Comparison of ENCODE assay signal across 1 cellular context in genomic region chr17:43531082-43531378, GRCh38.
TF ChIP-seq lines count a peak whose summit lies in the region.

No MANE protein-coding gene starts in this region.

TF ChIP-seq in HepG2, 621 proteins besides CTCF, POLR2A, EP300 and RAD21 (continued from another document):
- TF ChIP-seq HNF1B (CRISPR knock-in tag; IDR thresholded peaks at IDR 0.05), result peak; percentile 2; the same call in 1 of the 2 replicates
- 0 out of 2 replicates have a peak, but pooled peaks have one; percentile 2 for TF ChIP-seq ZNF24 (IDR thresholded peaks at IDR 0.05)
- TF ChIP-seq FOXO1 (CRISPR knock-in tag; IDR thresholded peaks at IDR 0.05), result no peak
- no peak for TF ChIP-seq ZNF382 (CRISPR knock-in tag; IDR thresholded peaks at IDR 0.05; ENCODE audit: borderline replicate concordance)
- no peak for TF ChIP-seq MAFG (CRISPR knock-in tag; IDR thresholded peaks at IDR 0.05)
- no peak for TF ChIP-seq HOXD1 (CRISPR knock-in tag; IDR thresholded peaks at IDR 0.05)
- no peak for TF ChIP-seq ZFP82 (CRISPR knock-in tag; IDR thresholded peaks at IDR 0.05; ENCODE audit: borderline replicate concordance)
- no peak; the same call in 1 of the 2 replicates for TF ChIP-seq ZNF747 (CRISPR knock-in tag; IDR thresholded peaks at IDR 0.05; ENCODE audit: borderline replicate concordance)
- no peak for TF ChIP-seq ZFP36 (IDR thresholded peaks at IDR 0.05; ENCODE audit: borderline replicate concordance, low read depth, low read length, partially characterized antibody)
- TF ChIP-seq NBN (conservative IDR thresholded peaks at IDR 0.05), result no peak
- no peak for TF ChIP-seq TIGD3 (CRISPR knock-in tag; IDR thresholded peaks at IDR 0.05; ENCODE audit: borderline replicate concordance)
- TF ChIP-seq HOXA5 (CRISPR knock-in tag; IDR thresholded peaks at IDR 0.05), result no peak
- no peak for TF ChIP-seq CERS6 (CRISPR knock-in tag; IDR thresholded peaks at IDR 0.05)
- no peak for TF ChIP-seq DDIT3 (CRISPR knock-in tag; IDR thresholded peaks at IDR 0.05)
- TF ChIP-seq KLF12 (CRISPR knock-in tag; IDR thresholded peaks at IDR 0.05; ENCODE audit: borderline replicate concordance), result no peak
- TF ChIP-seq HCFC1 (IDR thresholded peaks at IDR 0.05; ENCODE audit: low read depth, low read length), result no peak
- no peak for TF ChIP-seq HNF1A (IDR thresholded peaks at IDR 0.05; ENCODE audit: low read depth)
- TF ChIP-seq HNF1A (CRISPR knock-in tag; IDR thresholded peaks at IDR 0.05; ENCODE audit: borderline replicate concordance), result peak; percentile 65; the same call in 1 of the 2 replicates
- TF ChIP-seq SIX1 (CRISPR knock-in tag; IDR thresholded peaks at IDR 0.05; ENCODE audit: borderline replicate concordance), result no peak
- no peak for TF ChIP-seq MLX (CRISPR knock-in tag; IDR thresholded peaks at IDR 0.05)
- no peak for TF ChIP-seq HIVEP1 (CRISPR knock-in tag; IDR thresholded peaks at IDR 0.05)
- TF ChIP-seq NCOA2 (CRISPR knock-in tag; IDR thresholded peaks at IDR 0.05), result no peak
- no peak for TF ChIP-seq ZNF792 (CRISPR knock-in tag; IDR thresholded peaks at IDR 0.05)
